2 cellular contexts compared by ENCODE assay signal in the genomic region with DNA sequence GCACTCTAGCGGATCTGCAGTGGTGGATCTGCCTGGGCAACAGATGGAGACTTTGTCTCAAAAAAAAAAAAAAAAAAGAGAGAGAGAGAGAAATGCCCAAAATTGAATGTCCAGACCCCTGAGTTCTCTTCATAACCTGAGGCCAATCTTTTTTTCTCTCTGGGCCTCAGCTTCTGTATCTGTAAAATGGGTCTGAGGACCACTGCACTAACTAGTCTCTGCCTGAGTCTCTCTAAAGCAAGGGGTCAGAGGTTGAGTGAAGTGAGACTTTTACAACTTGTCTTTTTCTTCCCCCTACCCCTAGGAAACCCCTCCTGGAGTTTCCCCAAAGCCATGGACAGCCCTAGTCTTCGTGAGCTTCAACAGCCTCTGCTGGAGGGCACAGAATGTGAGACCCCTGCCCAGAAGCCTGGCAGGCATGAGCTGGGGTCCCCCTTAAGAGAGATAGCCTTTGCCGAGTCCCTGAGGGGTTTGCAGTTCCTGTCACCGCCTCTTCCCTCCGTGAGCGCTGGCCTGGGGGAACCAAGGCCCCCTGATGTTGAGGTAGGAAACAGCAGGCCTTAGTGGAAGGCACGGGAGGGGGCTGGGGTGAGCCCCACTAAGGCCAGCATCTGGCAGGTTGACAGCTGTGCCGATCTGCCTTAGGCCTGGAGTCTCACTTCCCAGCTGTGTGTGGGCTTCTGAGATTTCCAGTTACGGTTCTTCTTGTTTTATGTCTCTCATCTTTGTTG.
TF ChIP-seq lines count a peak whose summit lies in the region.

No MANE protein-coding gene starts in this region.

TF ChIP-seq in SK-N-SH, 30 proteins besides CTCF, POLR2A, EP300 and RAD21 (continued from another document):
- TF ChIP-seq, protein P1, sequence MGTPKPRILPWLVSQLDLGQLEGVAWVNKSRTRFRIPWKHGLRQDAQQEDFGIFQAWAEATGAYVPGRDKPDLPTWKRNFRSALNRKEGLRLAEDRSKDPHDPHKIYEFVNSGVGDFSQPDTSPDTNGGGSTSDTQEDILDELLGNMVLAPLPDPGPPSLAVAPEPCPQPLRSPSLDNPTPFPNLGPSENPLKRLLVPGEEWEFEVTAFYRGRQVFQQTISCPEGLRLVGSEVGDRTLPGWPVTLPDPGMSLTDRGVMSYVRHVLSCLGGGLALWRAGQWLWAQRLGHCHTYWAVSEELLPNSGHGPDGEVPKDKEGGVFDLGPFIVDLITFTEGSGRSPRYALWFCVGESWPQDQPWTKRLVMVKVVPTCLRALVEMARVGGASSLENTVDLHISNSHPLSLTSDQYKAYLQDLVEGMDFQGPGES (IDR thresholded peaks at IDR 0.05; ENCODE audit: low read depth, low read length) = no peak

TF ChIP-seq in SK-N-SH treated with all-trans-retinoic acid at 6 μM for 48 hours, 23 proteins besides CTCF, POLR2A, EP300 and RAD21 (continued from another document):
- TF ChIP-seq, protein P2, sequence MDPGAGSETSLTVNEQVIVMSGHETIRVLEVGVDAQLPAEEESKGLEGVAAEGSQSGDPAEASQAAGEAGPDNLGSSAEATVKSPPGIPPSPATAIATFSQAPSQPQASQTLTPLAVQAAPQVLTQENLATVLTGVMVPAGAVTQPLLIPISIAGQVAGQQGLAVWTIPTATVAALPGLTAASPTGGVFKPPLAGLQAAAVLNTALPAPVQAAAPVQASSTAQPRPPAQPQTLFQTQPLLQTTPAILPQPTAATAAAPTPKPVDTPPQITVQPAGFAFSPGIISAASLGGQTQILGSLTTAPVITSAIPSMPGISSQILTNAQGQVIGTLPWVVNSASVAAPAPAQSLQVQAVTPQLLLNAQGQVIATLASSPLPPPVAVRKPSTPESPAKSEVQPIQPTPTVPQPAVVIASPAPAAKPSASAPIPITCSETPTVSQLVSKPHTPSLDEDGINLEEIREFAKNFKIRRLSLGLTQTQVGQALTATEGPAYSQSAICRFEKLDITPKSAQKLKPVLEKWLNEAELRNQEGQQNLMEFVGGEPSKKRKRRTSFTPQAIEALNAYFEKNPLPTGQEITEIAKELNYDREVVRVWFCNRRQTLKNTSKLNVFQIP (CRISPR knock-in tag; IDR thresholded peaks at IDR 0.05; ENCODE audit: borderline replicate concordance, low read depth) = no peak
- no peak for TF ChIP-seq ARNTL (CRISPR knock-in tag; IDR thresholded peaks at IDR 0.05; ENCODE audit: borderline replicate concordance, low read depth)
- TF ChIP-seq, protein P3, sequence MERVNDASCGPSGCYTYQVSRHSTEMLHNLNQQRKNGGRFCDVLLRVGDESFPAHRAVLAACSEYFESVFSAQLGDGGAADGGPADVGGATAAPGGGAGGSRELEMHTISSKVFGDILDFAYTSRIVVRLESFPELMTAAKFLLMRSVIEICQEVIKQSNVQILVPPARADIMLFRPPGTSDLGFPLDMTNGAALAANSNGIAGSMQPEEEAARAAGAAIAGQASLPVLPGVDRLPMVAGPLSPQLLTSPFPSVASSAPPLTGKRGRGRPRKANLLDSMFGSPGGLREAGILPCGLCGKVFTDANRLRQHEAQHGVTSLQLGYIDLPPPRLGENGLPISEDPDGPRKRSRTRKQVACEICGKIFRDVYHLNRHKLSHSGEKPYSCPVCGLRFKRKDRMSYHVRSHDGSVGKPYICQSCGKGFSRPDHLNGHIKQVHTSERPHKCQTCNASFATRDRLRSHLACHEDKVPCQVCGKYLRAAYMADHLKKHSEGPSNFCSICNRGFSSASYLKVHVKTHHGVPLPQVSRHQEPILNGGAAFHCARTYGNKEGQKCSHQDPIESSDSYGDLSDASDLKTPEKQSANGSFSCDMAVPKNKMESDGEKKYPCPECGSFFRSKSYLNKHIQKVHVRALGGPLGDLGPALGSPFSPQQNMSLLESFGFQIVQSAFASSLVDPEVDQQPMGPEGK (CRISPR knock-in tag; IDR thresholded peaks at IDR 0.05; ENCODE audit: borderline replicate concordance) = no peak
- no peak for TF ChIP-seq PPARA (CRISPR knock-in tag; IDR thresholded peaks at IDR 0.05; ENCODE audit: borderline replicate concordance)
- no peak for TF ChIP-seq ESRRG (CRISPR knock-in tag; IDR thresholded peaks at IDR 0.05)
- no peak for TF ChIP-seq ZFP30 (CRISPR knock-in tag; IDR thresholded peaks at IDR 0.05)
- TF ChIP-seq RARB (CRISPR knock-in tag; IDR thresholded peaks at IDR 0.05) = no peak
- TF ChIP-seq BACH2 (CRISPR knock-in tag; IDR thresholded peaks at IDR 0.05; ENCODE audit: borderline replicate concordance) = no peak
